ENCODE assay signal across 19 cellular contexts in genomic region chr17:9272506-9272905, GRCh38.
DNase-seq lines count a peak whose midpoint lies in the region; ATAC-seq and TF ChIP-seq lines count a peak whose summit lies in the region.
"Had no signal": no experiment of that assay in that cellular context is flagged by ENCODE, and none has a peak within 500 bp of the region (broad histone marks: within the 10 kb centered on the region; RNA-seq: fewer than 3 reads in every experiment).

No MANE protein-coding gene starts in this region.

- 0 out of 2 replicates have a peak, but pooled peaks cover 4% of the 10 kb centered on the region for H3K4me1 ChIP-seq in OCI-LY3 (ENCODE audit: low read length)
- H3K4me1 ChIP-seq in esophagus muscularis mucosa, result peaks cover 0 to 42% (median 39%) of the 10 kb centered on the region in 4 donors
- peaks cover 8% of the 10 kb centered on the region for H3K4me1 ChIP-seq in neural progenitor cell
- H3K4me1 ChIP-seq in testis, result no peaks in the 10 kb centered on the region

- H3K9me3 ChIP-seq in OCI-LY3 (ENCODE audit: insufficient read depth, low read length) (no peaks in the 10 kb centered on the region), esophagus muscularis mucosa (no peaks in the 10 kb centered on the region), neural progenitor cell (ENCODE audit: low read depth) (no peaks in the 10 kb centered on the region), testis (no peaks in the 10 kb centered on the region)
- H3K9me3 ChIP-seq: tibial artery had no signal

- H3K27me3 Mint-ChIP-seq in neural progenitor cell (ENCODE audit: insufficient read depth, low read depth), result peaks cover 3% of the 10 kb centered on the region
- H3K27me3 Mint-ChIP-seq: B cell; naive thymus-derived CD8-positive, alpha-beta T cell had no signal

- ATAC-seq in HG03354 (IDR thresholded peaks at IDR 0.05; ENCODE audit: poor library complexity, severe bottlenecking, unreplicated experiment), result no peak
- ATAC-seq: activated T-cell treated with anti-CD3 and anti-CD28 coated beads, Interleukin-2, amount 50 U/mL, for 72 hours; naive thymus-derived CD8-positive, alpha-beta T cell; WTC11 had no signal

- TF ChIP-seq POLR2A in esophagus muscularis mucosa (IDR thresholded peaks at IDR 0.05; ENCODE audit: low read depth) (no peak), testis (IDR thresholded peaks at IDR 0.05) (no peak)

- no peaks in the 10 kb centered on the region for H3F3A ChIP-seq in neural progenitor cell (ENCODE audit: low read depth)

- H3K9ac ChIP-seq in OCI-LY3 (ENCODE audit: low read length), result no peak overlapping the region
- no peak overlapping the region for H3K9ac ChIP-seq in neural progenitor cell

- H3K4me2 ChIP-seq in OCI-LY3 (ENCODE audit: low read length) (no peak overlapping the region), neural progenitor cell (no peak overlapping the region)

- H2AFZ ChIP-seq in OCI-LY3 (ENCODE audit: low read depth, low read length) (no peak overlapping the region), neural progenitor cell (replicated peaks) (no peak overlapping the region)

- no peak overlapping the region for H3K27ac Mint-ChIP-seq in neural progenitor cell
- H3K27ac Mint-ChIP-seq: B cell, WTC11 had no signal

- 47% methylated on average over 12 of the region's 12 CpGs for WGBS in esophagus muscularis mucosa
- 88 to 94% methylated on average over 12 of the region's 12 CpGs for WGBS in testis, 2 donors

- H3K27ac ChIP-seq in OCI-LY3 (ENCODE audit: low read length), result no peak overlapping the region
- peak overlapping the region; percentile 41 to 74 (median 64) for H3K27ac ChIP-seq in esophagus muscularis mucosa (replicated peaks in 1 of 4)
- H3K27ac ChIP-seq in neural progenitor cell, result no peak overlapping the region
- H3K27ac ChIP-seq in testis, result no peak overlapping the region
- H3K27ac ChIP-seq: brain microvascular endothelial cell, RWPE1, tibial artery had no signal

- H3K79me2 ChIP-seq in OCI-LY3 (ENCODE audit: low read length), result no peaks in the 10 kb centered on the region
- H3K79me2 ChIP-seq in neural progenitor cell (ENCODE audit: low read depth), result no peaks in the 10 kb centered on the region

- H3K27me3 ChIP-seq in OCI-LY3 (ENCODE audit: low read depth, low read length), result no peaks in the 10 kb centered on the region
- no peaks in the 10 kb centered on the region for H3K27me3 ChIP-seq in esophagus muscularis mucosa
- H3K27me3 ChIP-seq in neural progenitor cell, result no peaks in the 10 kb centered on the region
- H3K27me3 ChIP-seq in testis, result no peaks in the 10 kb centered on the region
- H3K27me3 ChIP-seq: brain microvascular endothelial cell, tibial artery had no signal

- no peaks in the 10 kb centered on the region for H3K36me3 Mint-ChIP-seq in neural progenitor cell
- H3K36me3 Mint-ChIP-seq: WTC11 had no signal

- TF ChIP-seq CTCF in OCI-LY3 (IDR thresholded peaks at IDR 0.05; ENCODE audit: low read depth, low read length), result peak; percentile 15; the same call in 1 of the 2 replicates
- no peak for TF ChIP-seq CTCF in esophagus muscularis mucosa (IDR thresholded peaks at IDR 0.05)
- TF ChIP-seq CTCF in neural progenitor cell (IDR thresholded peaks at IDR 0.05), result peak; percentile 11
- no peak for TF ChIP-seq CTCF in testis (IDR thresholded peaks at IDR 0.05)

- H3K4me3 Mint-ChIP-seq in neural progenitor cell, result no peak overlapping the region
- H3K4me3 Mint-ChIP-seq: B cell; naive thymus-derived CD8-positive, alpha-beta T cell; WTC11 had no signal

- no peaks in the 10 kb centered on the region for H3K36me3 ChIP-seq in OCI-LY3 (replicated peaks; ENCODE audit: low read depth, low read length)
- H3K36me3 ChIP-seq in esophagus muscularis mucosa, result no peaks in the 10 kb centered on the region
- H3K36me3 ChIP-seq in neural progenitor cell, result no peaks in the 10 kb centered on the region
- no peaks in the 10 kb centered on the region for H3K36me3 ChIP-seq in testis (ENCODE audit: low read depth, missing control alignments)
- H3K36me3 ChIP-seq: brain microvascular endothelial cell had no signal

- peak; percentile 43 for DNase-seq in AG20443 (ENCODE audit: low spot score)
- no peak for DNase-seq in esophagus muscularis mucosa (ENCODE audit: extremely low spot score)
- DNase-seq in neural progenitor cell (ENCODE audit: low spot score), result no peak
- no peak for DNase-seq in DMS153 treated with DMSO at 0.1 percent for 48 hours (lab: John Stamatoyannopoulos, UW; ENCODE audit: unreplicated experiment)
- no peak for DNase-seq in testis
- DNase-seq: activated CD8-positive, alpha-beta memory T cell treated with anti-CD3 and anti-CD28 coated beads for 24 hours; activated naive CD4-positive, alpha-beta T cell treated with anti-CD3 and anti-CD28 coated beads, Interleukin-2, amount 50 U/mL, for 16 hours; activated T-cell treated with anti-CD3 and anti-CD28 coated beads, Interleukin-2, amount 50 U/mL, for 72 hours; brain microvascular endothelial cell; naive thymus-derived CD8-positive, alpha-beta T cell; NCI-H1092; NCI-H2081 treated with DMSO at 0.1 percent for 48 hours; NCI-H526; tibial artery had no signal

- H3K4me3 ChIP-seq in OCI-LY3 (ENCODE audit: low read length) (no peak overlapping the region), esophagus muscularis mucosa (peak overlapping the region; percentile 7 to 37 (median 11)), neural progenitor cell (no peak overlapping the region), testis (no peak overlapping the region)
- H3K4me3 ChIP-seq: tibial artery had no signal

- H4K20me1 ChIP-seq in OCI-LY3 (ENCODE audit: insufficient read depth, low read length) (no peaks in the 10 kb centered on the region), neural progenitor cell (ENCODE audit: low read depth) (no peaks in the 10 kb centered on the region)

- intact Hi-C loops in esophagus muscularis mucosa (cut with DNase I) (no loop called here), testis (cut with DNase I; ENCODE audit: low total_unique reads) (no loop called here)

- no peaks in the 10 kb centered on the region for H3K9me3 Mint-ChIP-seq in neural progenitor cell
- H3K9me3 Mint-ChIP-seq: activated T-cell treated with anti-CD3 and anti-CD28 coated beads, Interleukin-2, amount 50 U/mL, for 72 hours; naive thymus-derived CD8-positive, alpha-beta T cell; WTC11 had no signal

- no peak for TF ChIP-seq EP300 in esophagus muscularis mucosa (IDR thresholded peaks at IDR 0.05)

- H3K4me1 Mint-ChIP-seq in neural progenitor cell, result peaks cover 17% of the 10 kb centered on the region
- H3K4me1 Mint-ChIP-seq: B cell had no signal

Comparison
In these comparisons a context has a peak if more than half of its experiments do, and no peak if none do; other contexts are left out.
1. H3K27ac ChIP-seq: peak in esophagus muscularis mucosa (4 of 4); none in OCI-LY3 (single experiment), neural progenitor cell (single experiment) and testis (0 of 2).
2. H3K4me3 ChIP-seq: peak in esophagus muscularis mucosa (4 of 4); none in OCI-LY3 (single experiment), neural progenitor cell (single experiment) and testis (0 of 2).
3. CTCF ChIP-seq: peak in OCI-LY3 (single experiment) and neural progenitor cell (single experiment); none in esophagus muscularis mucosa (0 of 3) and testis (0 of 3).